In genomic region chr1:48405400-48405799, GRCh38 we compare ENCODE assay signal across 16 cellular contexts.
"Had no signal": no experiment of that assay in that cellular context is flagged by ENCODE, and none has a peak within 500 bp of the region (broad histone marks: within the 10 kb centered on the region; RNA-seq: fewer than 3 reads in every experiment).

No MANE protein-coding gene starts in this region.

- ATAC-seq: activated CD4-positive, CD25-positive, alpha-beta regulatory T cell treated with anti-CD3 and anti-CD28 coated beads, Interleukin-2, amount 50 U/mL, for 24 hours; lower lobe of right lung; mucosa of descending colon; natural killer cell had no signal

- H3K4me1 ChIP-seq: lower lobe of right lung, psoas muscle, vagina had no signal

- H3K4me3 ChIP-seq: esophagus muscularis mucosa, lower lobe of right lung, mucosa of descending colon, psoas muscle, skin epidermis, stomach, tibial nerve, vagina had no signal

- H3K4me1 Mint-ChIP-seq: activated naive CD4-positive, alpha-beta T cell treated with anti-CD3 and anti-CD28 coated beads, Interleukin-2, amount 50 U/mL, for 24 hours; natural killer cell had no signal

- H3K36me3 Mint-ChIP-seq: activated naive CD4-positive, alpha-beta T cell treated with anti-CD3 and anti-CD28 coated beads, Interleukin-2, amount 50 U/mL, for 24 hours; natural killer cell had no signal

- H3K27me3 Mint-ChIP-seq: activated naive CD4-positive, alpha-beta T cell treated with anti-CD3 and anti-CD28 coated beads, Interleukin-2, amount 50 U/mL, for 24 hours had no signal

- H3K4me3 Mint-ChIP-seq: activated naive CD4-positive, alpha-beta T cell treated with anti-CD3 and anti-CD28 coated beads, Interleukin-2, amount 50 U/mL, for 24 hours; natural killer cell; T-helper 2 cell treated with Interferon-gamma antibody and Interleukin-4, amounts not matched to agents 5 μg/mL and 100 μg/mL, for 36 hours had no signal

- H3K27ac ChIP-seq: esophagus muscularis mucosa, lower lobe of right lung, psoas muscle, skin epidermis, stomach, tibial nerve, vagina had no signal

- H3K27me3 ChIP-seq: esophagus muscularis mucosa, stomach, tibial nerve, vagina had no signal

- H3K9me3 Mint-ChIP-seq: activated naive CD4-positive, alpha-beta T cell treated with anti-CD3 and anti-CD28 coated beads, Interleukin-2, amount 50 U/mL, for 24 hours; natural killer cell; T-helper 2 cell treated with Interferon-gamma antibody and Interleukin-4, amounts not matched to agents 5 μg/mL and 100 μg/mL, for 36 hours had no signal

- H3K9me3 ChIP-seq: esophagus muscularis mucosa, lower lobe of right lung, mucosa of descending colon, psoas muscle, stomach, tibial nerve, vagina had no signal

- H3K27ac Mint-ChIP-seq: activated naive CD4-positive, alpha-beta T cell treated with anti-CD3 and anti-CD28 coated beads, Interleukin-2, amount 50 U/mL, for 24 hours; natural killer cell; T-helper 2 cell treated with Interferon-gamma antibody and Interleukin-4, amounts not matched to agents 5 μg/mL and 100 μg/mL, for 36 hours had no signal

- DNase-seq: activated T-cell treated with anti-CD3 and anti-CD28 coated beads, Interleukin-2, amount 50 U/mL, for 1 hour; amniotic stem cell; kidney glomerular epithelial cell; lower lobe of right lung; mucosa of descending colon; natural killer cell; occipital lobe; stomach had no signal

- H3K36me3 ChIP-seq: lower lobe of right lung, vagina had no signal
